8 cellular contexts compared by ENCODE assay signal in the genomic region with DNA sequence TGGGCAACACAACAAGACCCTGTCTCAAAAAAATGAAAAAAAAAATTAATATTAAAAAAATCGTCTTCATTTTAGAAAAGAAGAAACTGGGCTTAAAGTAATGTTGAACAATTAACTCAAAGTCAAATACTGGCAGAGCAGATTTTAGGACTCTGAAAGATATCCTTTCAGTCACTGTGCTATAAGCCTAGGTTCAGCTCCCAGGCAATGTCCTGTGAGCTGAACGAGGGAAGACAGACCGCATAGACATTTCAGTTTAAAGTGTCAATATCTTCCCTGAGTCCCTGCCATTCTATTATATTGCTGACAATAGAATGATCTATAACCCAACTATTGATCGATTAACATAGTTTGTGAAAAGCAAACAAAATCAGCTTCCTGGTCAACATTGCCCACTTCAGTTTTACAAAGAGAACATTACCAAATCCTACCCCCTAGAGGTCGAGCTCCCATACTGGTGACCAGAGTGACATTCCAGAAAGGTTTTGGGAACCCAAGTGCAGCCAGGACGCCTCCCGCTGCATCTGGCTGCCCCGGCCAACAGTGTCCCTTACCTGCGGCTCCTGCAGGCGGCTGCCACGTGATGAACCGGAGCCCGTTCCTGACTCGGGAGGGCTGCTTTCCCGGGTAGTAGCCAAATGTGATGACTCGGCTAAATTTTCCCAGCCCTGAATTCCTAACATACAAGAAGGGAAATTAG. TPM values are rescaled to one million over a fixed set of nuclear protein-coding genes. Genes with fewer than 3 reads are reported as not detected.
DNase-seq lines count a peak whose midpoint lies in the region; ATAC-seq, FAIRE-seq and TF ChIP-seq lines count a peak whose summit lies in the region.

No MANE protein-coding gene starts in this region.

- H3K27ac Mint-ChIP-seq in type B pancreatic cell, result no peak overlapping the region

- peaks cover 16% of the 10 kb centered on the region for H3K4me1 Mint-ChIP-seq in type B pancreatic cell (ENCODE audit: unreplicated experiment)

- DNase-seq in NCI-H2227 (lab: John Stamatoyannopoulos, UW; ENCODE audit: unreplicated experiment) (peak; percentile 24), NCI-H2227 treated with DMSO at 0.1 percent for 48 hours (lab: John Stamatoyannopoulos, UW) (no peak), SK-MEL-5 (ENCODE audit: low read depth, low spot score) (peak; percentile 44), glomerular visceral epithelial cell (ENCODE audit: extremely low spot score) (peak; percentile 22), pancreas (peak; percentile 73 to 81 (median 78)), type B pancreatic cell (ENCODE audit: extremely low spot score, unreplicated experiment) (no peak)

- H3K9me3 Mint-ChIP-seq in type B pancreatic cell, result no peaks in the 10 kb centered on the region

- WGBS in pancreas, 2 donors, result 2 to 3% methylated on average over 16 of the region's 16 CpGs

- peak; percentile 86 to 90 (median 88) for ATAC-seq in pancreas
- ATAC-seq in HG02623 (IDR thresholded peaks at IDR 0.05; ENCODE audit: unreplicated experiment), result no peak
- no peak for ATAC-seq in activated CD4-positive, CD25-positive, alpha-beta regulatory T cell treated with anti-CD3 and anti-CD28 coated beads, Interleukin-2, amount 50 U/mL, for 24 hours

- TF ChIP-seq CTCF in pancreas (IDR thresholded peaks at IDR 0.05) (no peak), type B pancreatic cell (conservative IDR thresholded peaks at IDR 0.05) (no peak)

- no peak overlapping the region for H3K4me3 Mint-ChIP-seq in type B pancreatic cell

- peak overlapping the region; percentile 27 to 53 (median 50) for H3K27ac ChIP-seq in pancreas

- H3K9me3 ChIP-seq in pancreas, result no peaks in the 10 kb centered on the region

- intact Hi-C loops in pancreas (cut with DNase I), result no loop called here

- in situ Hi-C loops in SK-MEL-5 (cut with HindIII; ENCODE audit: low pct_unique_long_range_greater_than_20kb, low sequenced_read_pairs), result no loop called here

- no peak for FAIRE-seq in pancreas (lab: Jason Lieb, UNC)

- peak overlapping the region; percentile 6 to 42 (median 20) for H3K4me3 ChIP-seq in pancreas

- peaks cover 0 to 6% (median 5%) of the 10 kb centered on the region in 3 donors for H3K4me1 ChIP-seq in pancreas

- no peaks in the 10 kb centered on the region for H3K36me3 Mint-ChIP-seq in type B pancreatic cell

- no peaks in the 10 kb centered on the region for H3K27me3 ChIP-seq in pancreas

- H3K27me3 Mint-ChIP-seq in type B pancreatic cell, result peaks cover 3% of the 10 kb centered on the region

- no peaks in the 10 kb centered on the region for H3K36me3 ChIP-seq in pancreas

RNA-seq across cellular contexts. Expression of gene MRO, which starts 0.6 kb away (rescaled TPM):
- total RNA-seq in SK-MEL-5 (2014; rRNA removed; shearing (Covaris generic)), result 3.1 and 5.5 TPM in 2 replicates
- 3.1 and 6.1 TPM in 2 replicates for polyA plus RNA-seq in SK-MEL-5 (2015; cell fraction: cytosol; rRNA removed)
- 2.0 and 2.8 TPM in 2 replicates for polyA plus RNA-seq in SK-MEL-5 (2015; cell fraction: nucleus; rRNA removed)
- total RNA-seq in pancreas, result 1 to 10 TPM in 4 of 6 donors, under 1 TPM in 2; 0.66 to 3.9 (median 1.3) TPM
- polyA plus RNA-seq in pancreas, result 1 to 10 TPM in 1 of 2 donors, under 1 TPM in 1; 0.19 to 1.0 TPM
- total RNA-seq in type B pancreatic cell (ENCODE audit: low replicate concordance), result 1.2 and 8.6 TPM in 2 replicates

RNA-seq across cellular contexts. Expression of gene ME2, which starts 59.7 kb away (rescaled TPM):
- total RNA-seq in SK-MEL-5 (2014; rRNA removed; shearing (Covaris generic)), result 85.6 and 87.8 TPM in 2 replicates
- polyA plus RNA-seq in SK-MEL-5 (2015; cell fraction: cytosol; rRNA removed), result 59.1 and 69.4 TPM in 2 replicates
- 18.8 and 35.9 TPM in 2 replicates for polyA plus RNA-seq in SK-MEL-5 (2015; cell fraction: nucleus; rRNA removed)
- total RNA-seq in pancreas (10 to 100 TPM; 14.8 to 22.1 (median 19.2) TPM), type B pancreatic cell (ENCODE audit: low replicate concordance) (49.6 and 51.1 TPM in 2 replicates)
- 10 to 100 TPM in 1 of 2 donors, 1 to 10 TPM in 1; 9.9 to 16.2 TPM for polyA plus RNA-seq in pancreas

Comparison
In these comparisons a context has a peak if more than half of its experiments do, and no peak if none do; other contexts are left out.
1. DNase-seq: peak in NCI-H2227 (single experiment), SK-MEL-5 (single experiment), glomerular visceral epithelial cell (single experiment) and pancreas (6 of 6); none in NCI-H2227 treated with DMSO at 0.1 percent for 48 hours (single experiment) and type B pancreatic cell (single experiment).
2. ATAC-seq: peak in pancreas (4 of 4); none in HG02623 (single experiment) and activated CD4-positive, CD25-positive, alpha-beta regulatory T cell treated with anti-CD3 and anti-CD28 coated beads, Interleukin-2, amount 50 U/mL, for 24 hours (0 of 2).